In genomic region chr2:170984079-170984478, GRCh38 we compare ENCODE assay signal across 21 cellular contexts.
"Had no signal": no experiment of that assay in that cellular context is flagged by ENCODE, and none has a peak within 500 bp of the region (broad histone marks: within the 10 kb centered on the region; RNA-seq: fewer than 3 reads in every experiment).

No MANE protein-coding gene starts in this region.

- H3K4me1 Mint-ChIP-seq: activated CD4-positive, alpha-beta T cell treated with anti-CD3 and anti-CD28 coated beads for 36 hours; brain; stimulated activated naive CD8-positive, alpha-beta T cell treated with anti-CD3 and anti-CD28 coated beads, Interleukin-15, amount 100 ng/mL, for 72 hours had no signal

- H3K27me3 ChIP-seq: ovary, right lobe of liver, suprapubic skin, transverse colon, uterus had no signal

- ATAC-seq: activated CD4-positive, alpha-beta T cell treated with anti-CD3 and anti-CD28 coated beads for 36 hours; left lung; stimulated activated naive CD8-positive, alpha-beta T cell treated with anti-CD3 and anti-CD28 coated beads, Interleukin-15, amount 100 ng/mL, for 72 hours; T-helper 17 cell had no signal

- H3K27ac ChIP-seq: left lung, ovary, right lobe of liver, suprapubic skin, transverse colon, uterus, WERI-Rb-1 had no signal

- H3K27ac Mint-ChIP-seq: activated CD4-positive, alpha-beta T cell treated with anti-CD3 and anti-CD28 coated beads for 36 hours; activated T-helper 1 cell treated with anti-CD3 and anti-CD28 coated beads, Interleukin-12 subunit alpha, Interleukin-12 subunit beta, Interleukin-2, Interleukin-4 antibody, amounts not matched to agents 30 ng/mL and 10 ng/mL and 1 ng/mL, durations not matched to agents 14 hours and 24 hours and 36 hours; brain; T-helper 17 cell had no signal

- H3K36me3 ChIP-seq: ovary, right lobe of liver, transverse colon, uterus, WERI-Rb-1 had no signal

- DNase-seq: activated CD4-positive, alpha-beta T cell treated with anti-CD3 and anti-CD28 coated beads for 36 hours; activated CD4-positive, alpha-beta T cell treated with anti-CD3 and anti-CD28 coated beads, Interleukin-2, amount 50 U/mL, for 48 hours; activated gamma-delta T cell treated with Interleukin-2 at 50 U/mL for 16 hours; caudate nucleus; foreskin melanocyte; left lung; mammary epithelial cell; ovary; right lobe of liver; small intestine; stimulated activated CD4-positive, alpha-beta T cell treated with anti-CD3 and anti-CD28 coated beads, Interleukin-15, amount 100 ng/mL, for 24 hours; stimulated activated CD4-positive, alpha-beta T cell treated with anti-CD3 and anti-CD28 coated beads, Interleukin-2, amount 100 ng/mL, for 48 hours; stimulated activated naive CD8-positive, alpha-beta T cell treated with anti-CD3 and anti-CD28 coated beads, Interleukin-15, amount 100 ng/mL, for 72 hours; T-helper 17 cell; transverse colon; uterus; WERI-Rb-1 had no signal

- FAIRE-seq: keratinocyte, small intestine had no signal

- H3K4me3 Mint-ChIP-seq: activated CD4-positive, alpha-beta T cell treated with anti-CD3 and anti-CD28 coated beads for 36 hours; activated T-helper 1 cell treated with anti-CD3 and anti-CD28 coated beads, Interleukin-12 subunit alpha, Interleukin-12 subunit beta, Interleukin-2, Interleukin-4 antibody, amounts not matched to agents 30 ng/mL and 10 ng/mL and 1 ng/mL, durations not matched to agents 14 hours and 24 hours and 36 hours; brain; stimulated activated naive CD8-positive, alpha-beta T cell treated with anti-CD3 and anti-CD28 coated beads, Interleukin-15, amount 100 ng/mL, for 72 hours; T-helper 17 cell had no signal

- H3K4me1 ChIP-seq: left lung, right lobe of liver, suprapubic skin, transverse colon, uterus had no signal

- H3K9me3 Mint-ChIP-seq: activated T-helper 1 cell treated with anti-CD3 and anti-CD28 coated beads, Interleukin-12 subunit alpha, Interleukin-12 subunit beta, Interleukin-2, Interleukin-4 antibody, amounts not matched to agents 30 ng/mL and 10 ng/mL and 1 ng/mL, durations not matched to agents 14 hours and 24 hours and 36 hours; brain; stimulated activated naive CD8-positive, alpha-beta T cell treated with anti-CD3 and anti-CD28 coated beads, Interleukin-15, amount 100 ng/mL, for 72 hours had no signal

- H3K4me3 ChIP-seq: left lung, ovary, right lobe of liver, suprapubic skin, transverse colon, uterus had no signal

- H3K9me3 ChIP-seq: left lung, ovary, right lobe of liver, suprapubic skin, transverse colon, uterus had no signal

- H3K27me3 Mint-ChIP-seq: activated CD4-positive, alpha-beta T cell treated with anti-CD3 and anti-CD28 coated beads for 36 hours had no signal
